Comparison of ENCODE assay signal across 1 cellular context in the genomic region with DNA sequence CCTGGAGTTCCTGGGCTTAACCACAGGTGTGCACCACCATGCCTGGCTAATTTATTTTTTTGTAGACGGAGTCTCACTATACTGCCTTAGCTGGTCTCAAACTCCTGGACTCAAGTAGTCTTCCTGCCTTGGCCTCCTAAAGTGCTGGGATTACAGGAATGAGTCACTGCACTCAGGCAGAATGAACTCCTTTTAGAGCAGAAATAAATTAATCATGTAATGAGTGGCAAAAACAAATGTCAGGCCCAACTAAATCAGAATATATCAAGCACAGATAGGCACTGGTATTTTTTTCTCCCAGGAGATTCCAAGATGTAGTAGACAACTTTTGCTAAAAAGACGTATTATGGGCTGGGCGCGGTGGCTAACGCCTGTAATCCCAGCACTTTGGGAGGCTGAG.
TF ChIP-seq lines count a peak whose summit lies in the region.

No MANE protein-coding gene starts in this region.

TF ChIP-seq in IMR-90, 13 proteins besides CTCF, POLR2A, EP300 and RAD21:
- TF ChIP-seq SMC3 (IDR thresholded peaks at IDR 0.05; ENCODE audit: low read depth, low read length) (no peak), MAZ (IDR thresholded peaks at IDR 0.05; ENCODE audit: borderline replicate concordance, low read depth, low read length) (no peak), RFX5 (IDR thresholded peaks at IDR 0.05; ENCODE audit: low read depth, low read length) (no peak), CEBPB (IDR thresholded peaks at IDR 0.05; ENCODE audit: low read depth, low read length) (no peak)
- TF ChIP-seq, protein P1, sequence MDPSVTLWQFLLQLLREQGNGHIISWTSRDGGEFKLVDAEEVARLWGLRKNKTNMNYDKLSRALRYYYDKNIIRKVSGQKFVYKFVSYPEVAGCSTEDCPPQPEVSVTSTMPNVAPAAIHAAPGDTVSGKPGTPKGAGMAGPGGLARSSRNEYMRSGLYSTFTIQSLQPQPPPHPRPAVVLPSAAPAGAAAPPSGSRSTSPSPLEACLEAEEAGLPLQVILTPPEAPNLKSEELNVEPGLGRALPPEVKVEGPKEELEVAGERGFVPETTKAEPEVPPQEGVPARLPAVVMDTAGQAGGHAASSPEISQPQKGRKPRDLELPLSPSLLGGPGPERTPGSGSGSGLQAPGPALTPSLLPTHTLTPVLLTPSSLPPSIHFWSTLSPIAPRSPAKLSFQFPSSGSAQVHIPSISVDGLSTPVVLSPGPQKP (IDR thresholded peaks at IDR 0.05; ENCODE audit: borderline replicate concordance, low read depth, low read length): no peak
- TF ChIP-seq, protein P2, sequence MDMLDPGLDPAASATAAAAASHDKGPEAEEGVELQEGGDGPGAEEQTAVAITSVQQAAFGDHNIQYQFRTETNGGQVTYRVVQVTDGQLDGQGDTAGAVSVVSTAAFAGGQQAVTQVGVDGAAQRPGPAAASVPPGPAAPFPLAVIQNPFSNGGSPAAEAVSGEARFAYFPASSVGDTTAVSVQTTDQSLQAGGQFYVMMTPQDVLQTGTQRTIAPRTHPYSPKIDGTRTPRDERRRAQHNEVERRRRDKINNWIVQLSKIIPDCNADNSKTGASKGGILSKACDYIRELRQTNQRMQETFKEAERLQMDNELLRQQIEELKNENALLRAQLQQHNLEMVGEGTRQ (IDR thresholded peaks at IDR 0.05; ENCODE audit: low read depth, low read length): no peak
TF ChIP-seq in IMR-90: peak in this region for 0.
